In the genomic region with DNA sequence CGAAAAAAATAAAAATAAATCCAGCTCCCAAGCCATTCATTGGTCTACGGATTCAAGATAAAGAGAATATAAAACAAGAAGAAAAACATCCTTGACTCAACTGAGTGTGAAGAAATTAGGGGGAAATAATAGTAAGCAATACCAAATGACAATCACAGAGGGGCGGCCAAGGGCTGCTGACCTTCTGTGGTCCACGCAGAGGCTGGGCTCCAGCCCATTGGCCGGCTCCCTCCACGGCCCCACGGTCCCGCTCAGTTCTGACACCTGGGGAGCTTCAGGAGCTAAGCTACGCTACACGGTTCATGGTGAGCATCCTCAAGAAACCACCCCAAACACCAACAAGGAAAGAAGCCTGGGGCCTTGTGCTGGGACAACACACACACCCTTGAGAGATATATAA, we compare ENCODE assay signal across 2 cellular contexts.
TF ChIP-seq lines count a peak whose summit lies in the region.

No MANE protein-coding gene starts in this region.

TF ChIP-seq in SK-N-SH, 30 proteins besides CTCF, POLR2A, EP300 and RAD21 (continued from another document):
- TF ChIP-seq, protein P1, sequence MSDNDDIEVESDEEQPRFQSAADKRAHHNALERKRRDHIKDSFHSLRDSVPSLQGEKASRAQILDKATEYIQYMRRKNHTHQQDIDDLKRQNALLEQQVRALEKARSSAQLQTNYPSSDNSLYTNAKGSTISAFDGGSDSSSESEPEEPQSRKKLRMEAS (IDR thresholded peaks at IDR 0.05; ENCODE audit: low read depth) = no peak
- TF ChIP-seq TEAD4 (IDR thresholded peaks at IDR 0.05; ENCODE audit: borderline replicate concordance, insufficient read depth) = no peak
- no peak for TF ChIP-seq CHD2 (IDR thresholded peaks at IDR 0.05; ENCODE audit: low read length, partially characterized antibody)
- no peak for TF ChIP-seq FOXJ3 (CRISPR knock-in tag; IDR thresholded peaks at IDR 0.05)
- TF ChIP-seq, protein P2, sequence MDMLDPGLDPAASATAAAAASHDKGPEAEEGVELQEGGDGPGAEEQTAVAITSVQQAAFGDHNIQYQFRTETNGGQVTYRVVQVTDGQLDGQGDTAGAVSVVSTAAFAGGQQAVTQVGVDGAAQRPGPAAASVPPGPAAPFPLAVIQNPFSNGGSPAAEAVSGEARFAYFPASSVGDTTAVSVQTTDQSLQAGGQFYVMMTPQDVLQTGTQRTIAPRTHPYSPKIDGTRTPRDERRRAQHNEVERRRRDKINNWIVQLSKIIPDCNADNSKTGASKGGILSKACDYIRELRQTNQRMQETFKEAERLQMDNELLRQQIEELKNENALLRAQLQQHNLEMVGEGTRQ (IDR thresholded peaks at IDR 0.05; ENCODE audit: borderline replicate concordance, low read depth, low read length) = no peak
- TF ChIP-seq FOSL2 (IDR thresholded peaks at IDR 0.05; ENCODE audit: borderline replicate concordance, low read depth) = no peak
- TF ChIP-seq EZH2phosphoT487 (IDR thresholded peaks at IDR 0.05; ENCODE audit: borderline replicate concordance, low read depth) = no peak
- TF ChIP-seq, protein P3, sequence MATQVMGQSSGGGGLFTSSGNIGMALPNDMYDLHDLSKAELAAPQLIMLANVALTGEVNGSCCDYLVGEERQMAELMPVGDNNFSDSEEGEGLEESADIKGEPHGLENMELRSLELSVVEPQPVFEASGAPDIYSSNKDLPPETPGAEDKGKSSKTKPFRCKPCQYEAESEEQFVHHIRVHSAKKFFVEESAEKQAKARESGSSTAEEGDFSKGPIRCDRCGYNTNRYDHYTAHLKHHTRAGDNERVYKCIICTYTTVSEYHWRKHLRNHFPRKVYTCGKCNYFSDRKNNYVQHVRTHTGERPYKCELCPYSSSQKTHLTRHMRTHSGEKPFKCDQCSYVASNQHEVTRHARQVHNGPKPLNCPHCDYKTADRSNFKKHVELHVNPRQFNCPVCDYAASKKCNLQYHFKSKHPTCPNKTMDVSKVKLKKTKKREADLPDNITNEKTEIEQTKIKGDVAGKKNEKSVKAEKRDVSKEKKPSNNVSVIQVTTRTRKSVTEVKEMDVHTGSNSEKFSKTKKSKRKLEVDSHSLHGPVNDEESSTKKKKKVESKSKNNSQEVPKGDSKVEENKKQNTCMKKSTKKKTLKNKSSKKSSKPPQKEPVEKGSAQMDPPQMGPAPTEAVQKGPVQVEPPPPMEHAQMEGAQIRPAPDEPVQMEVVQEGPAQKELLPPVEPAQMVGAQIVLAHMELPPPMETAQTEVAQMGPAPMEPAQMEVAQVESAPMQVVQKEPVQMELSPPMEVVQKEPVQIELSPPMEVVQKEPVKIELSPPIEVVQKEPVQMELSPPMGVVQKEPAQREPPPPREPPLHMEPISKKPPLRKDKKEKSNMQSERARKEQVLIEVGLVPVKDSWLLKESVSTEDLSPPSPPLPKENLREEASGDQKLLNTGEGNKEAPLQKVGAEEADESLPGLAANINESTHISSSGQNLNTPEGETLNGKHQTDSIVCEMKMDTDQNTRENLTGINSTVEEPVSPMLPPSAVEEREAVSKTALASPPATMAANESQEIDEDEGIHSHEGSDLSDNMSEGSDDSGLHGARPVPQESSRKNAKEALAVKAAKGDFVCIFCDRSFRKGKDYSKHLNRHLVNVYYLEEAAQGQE (IDR thresholded peaks at IDR 0.05; ENCODE audit: low read depth, low read length) = no peak
- TF ChIP-seq RXRA (IDR thresholded peaks at IDR 0.05; ENCODE audit: borderline replicate concordance, low read depth) = no peak
- TF ChIP-seq ELF1 (IDR thresholded peaks at IDR 0.05) = no peak
- TF ChIP-seq NRF1 (IDR thresholded peaks at IDR 0.05; ENCODE audit: low read depth, low read length) = no peak
- no peak for TF ChIP-seq RFX5 (IDR thresholded peaks at IDR 0.05; ENCODE audit: low read length)
- TF ChIP-seq, protein P4, sequence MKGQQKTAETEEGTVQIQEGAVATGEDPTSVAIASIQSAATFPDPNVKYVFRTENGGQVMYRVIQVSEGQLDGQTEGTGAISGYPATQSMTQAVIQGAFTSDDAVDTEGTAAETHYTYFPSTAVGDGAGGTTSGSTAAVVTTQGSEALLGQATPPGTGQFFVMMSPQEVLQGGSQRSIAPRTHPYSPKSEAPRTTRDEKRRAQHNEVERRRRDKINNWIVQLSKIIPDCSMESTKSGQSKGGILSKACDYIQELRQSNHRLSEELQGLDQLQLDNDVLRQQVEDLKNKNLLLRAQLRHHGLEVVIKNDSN (IDR thresholded peaks at IDR 0.05; ENCODE audit: borderline replicate concordance, low read depth) = no peak
- TF ChIP-seq NFIC (IDR thresholded peaks at IDR 0.05; ENCODE audit: borderline replicate concordance) = no peak
- no peak for TF ChIP-seq JUND (IDR thresholded peaks at IDR 0.05)
- TF ChIP-seq YY1 (IDR thresholded peaks at IDR 0.05; ENCODE audit: low read depth) = no peak
TF ChIP-seq in SK-N-SH: peak in this region for 0.

TF ChIP-seq in SK-N-SH treated with all-trans-retinoic acid at 6 μM for 48 hours, 23 proteins besides CTCF, POLR2A, EP300 and RAD21 (continued from another document):
- TF ChIP-seq, protein P5, sequence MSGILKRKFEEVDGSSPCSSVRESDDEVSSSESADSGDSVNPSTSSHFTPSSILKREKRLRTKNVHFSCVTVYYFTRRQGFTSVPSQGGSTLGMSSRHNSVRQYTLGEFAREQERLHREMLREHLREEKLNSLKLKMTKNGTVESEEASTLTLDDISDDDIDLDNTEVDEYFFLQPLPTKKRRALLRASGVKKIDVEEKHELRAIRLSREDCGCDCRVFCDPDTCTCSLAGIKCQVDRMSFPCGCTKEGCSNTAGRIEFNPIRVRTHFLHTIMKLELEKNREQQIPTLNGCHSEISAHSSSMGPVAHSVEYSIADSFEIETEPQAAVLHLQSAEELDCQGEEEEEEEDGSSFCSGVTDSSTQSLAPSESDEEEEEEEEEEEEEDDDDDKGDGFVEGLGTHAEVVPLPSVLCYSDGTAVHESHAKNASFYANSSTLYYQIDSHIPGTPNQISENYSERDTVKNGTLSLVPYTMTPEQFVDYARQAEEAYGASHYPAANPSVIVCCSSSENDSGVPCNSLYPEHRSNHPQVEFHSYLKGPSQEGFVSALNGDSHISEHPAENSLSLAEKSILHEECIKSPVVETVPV (CRISPR knock-in tag; IDR thresholded peaks at IDR 0.05) = no peak
- TF ChIP-seq SNAI2 (CRISPR knock-in tag; IDR thresholded peaks at IDR 0.05) (no peak), ESRRG (CRISPR knock-in tag; IDR thresholded peaks at IDR 0.05) (no peak), OSR1 (CRISPR knock-in tag; IDR thresholded peaks at IDR 0.05) (no peak), RARB (CRISPR knock-in tag; IDR thresholded peaks at IDR 0.05) (no peak), ZNF70 (CRISPR knock-in tag; IDR thresholded peaks at IDR 0.05) (no peak), BACH2 (CRISPR knock-in tag; IDR thresholded peaks at IDR 0.05; ENCODE audit: borderline replicate concordance) (no peak), CSDC2 (CRISPR knock-in tag; IDR thresholded peaks at IDR 0.05) (no peak), ARNTL (CRISPR knock-in tag; IDR thresholded peaks at IDR 0.05; ENCODE audit: borderline replicate concordance, low read depth) (no peak), ZNF565 (CRISPR knock-in tag; conservative IDR thresholded peaks at IDR 0.05; ENCODE audit: low read depth) (no peak), TOX (CRISPR knock-in tag; IDR thresholded peaks at IDR 0.05; ENCODE audit: borderline replicate concordance) (no peak)
- TF ChIP-seq, protein P6, sequence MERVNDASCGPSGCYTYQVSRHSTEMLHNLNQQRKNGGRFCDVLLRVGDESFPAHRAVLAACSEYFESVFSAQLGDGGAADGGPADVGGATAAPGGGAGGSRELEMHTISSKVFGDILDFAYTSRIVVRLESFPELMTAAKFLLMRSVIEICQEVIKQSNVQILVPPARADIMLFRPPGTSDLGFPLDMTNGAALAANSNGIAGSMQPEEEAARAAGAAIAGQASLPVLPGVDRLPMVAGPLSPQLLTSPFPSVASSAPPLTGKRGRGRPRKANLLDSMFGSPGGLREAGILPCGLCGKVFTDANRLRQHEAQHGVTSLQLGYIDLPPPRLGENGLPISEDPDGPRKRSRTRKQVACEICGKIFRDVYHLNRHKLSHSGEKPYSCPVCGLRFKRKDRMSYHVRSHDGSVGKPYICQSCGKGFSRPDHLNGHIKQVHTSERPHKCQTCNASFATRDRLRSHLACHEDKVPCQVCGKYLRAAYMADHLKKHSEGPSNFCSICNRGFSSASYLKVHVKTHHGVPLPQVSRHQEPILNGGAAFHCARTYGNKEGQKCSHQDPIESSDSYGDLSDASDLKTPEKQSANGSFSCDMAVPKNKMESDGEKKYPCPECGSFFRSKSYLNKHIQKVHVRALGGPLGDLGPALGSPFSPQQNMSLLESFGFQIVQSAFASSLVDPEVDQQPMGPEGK (CRISPR knock-in tag; IDR thresholded peaks at IDR 0.05; ENCODE audit: borderline replicate concordance) = no peak
- TF ChIP-seq, protein P7, sequence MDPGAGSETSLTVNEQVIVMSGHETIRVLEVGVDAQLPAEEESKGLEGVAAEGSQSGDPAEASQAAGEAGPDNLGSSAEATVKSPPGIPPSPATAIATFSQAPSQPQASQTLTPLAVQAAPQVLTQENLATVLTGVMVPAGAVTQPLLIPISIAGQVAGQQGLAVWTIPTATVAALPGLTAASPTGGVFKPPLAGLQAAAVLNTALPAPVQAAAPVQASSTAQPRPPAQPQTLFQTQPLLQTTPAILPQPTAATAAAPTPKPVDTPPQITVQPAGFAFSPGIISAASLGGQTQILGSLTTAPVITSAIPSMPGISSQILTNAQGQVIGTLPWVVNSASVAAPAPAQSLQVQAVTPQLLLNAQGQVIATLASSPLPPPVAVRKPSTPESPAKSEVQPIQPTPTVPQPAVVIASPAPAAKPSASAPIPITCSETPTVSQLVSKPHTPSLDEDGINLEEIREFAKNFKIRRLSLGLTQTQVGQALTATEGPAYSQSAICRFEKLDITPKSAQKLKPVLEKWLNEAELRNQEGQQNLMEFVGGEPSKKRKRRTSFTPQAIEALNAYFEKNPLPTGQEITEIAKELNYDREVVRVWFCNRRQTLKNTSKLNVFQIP (CRISPR knock-in tag; IDR thresholded peaks at IDR 0.05; ENCODE audit: borderline replicate concordance, low read depth) = no peak
- TF ChIP-seq, protein P8, sequence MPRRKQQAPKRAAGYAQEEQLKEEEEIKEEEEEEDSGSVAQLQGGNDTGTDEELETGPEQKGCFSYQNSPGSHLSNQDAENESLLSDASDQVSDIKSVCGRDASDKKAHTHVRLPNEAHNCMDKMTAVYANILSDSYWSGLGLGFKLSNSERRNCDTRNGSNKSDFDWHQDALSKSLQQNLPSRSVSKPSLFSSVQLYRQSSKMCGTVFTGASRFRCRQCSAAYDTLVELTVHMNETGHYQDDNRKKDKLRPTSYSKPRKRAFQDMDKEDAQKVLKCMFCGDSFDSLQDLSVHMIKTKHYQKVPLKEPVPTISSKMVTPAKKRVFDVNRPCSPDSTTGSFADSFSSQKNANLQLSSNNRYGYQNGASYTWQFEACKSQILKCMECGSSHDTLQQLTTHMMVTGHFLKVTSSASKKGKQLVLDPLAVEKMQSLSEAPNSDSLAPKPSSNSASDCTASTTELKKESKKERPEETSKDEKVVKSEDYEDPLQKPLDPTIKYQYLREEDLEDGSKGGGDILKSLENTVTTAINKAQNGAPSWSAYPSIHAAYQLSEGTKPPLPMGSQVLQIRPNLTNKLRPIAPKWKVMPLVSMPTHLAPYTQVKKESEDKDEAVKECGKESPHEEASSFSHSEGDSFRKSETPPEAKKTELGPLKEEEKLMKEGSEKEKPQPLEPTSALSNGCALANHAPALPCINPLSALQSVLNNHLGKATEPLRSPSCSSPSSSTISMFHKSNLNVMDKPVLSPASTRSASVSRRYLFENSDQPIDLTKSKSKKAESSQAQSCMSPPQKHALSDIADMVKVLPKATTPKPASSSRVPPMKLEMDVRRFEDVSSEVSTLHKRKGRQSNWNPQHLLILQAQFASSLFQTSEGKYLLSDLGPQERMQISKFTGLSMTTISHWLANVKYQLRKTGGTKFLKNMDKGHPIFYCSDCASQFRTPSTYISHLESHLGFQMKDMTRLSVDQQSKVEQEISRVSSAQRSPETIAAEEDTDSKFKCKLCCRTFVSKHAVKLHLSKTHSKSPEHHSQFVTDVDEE (CRISPR knock-in tag; IDR thresholded peaks at IDR 0.05) = no peak
